9 cellular contexts compared by ENCODE assay signal in genomic region chr2:221203138-221203537, GRCh38.
DNase-seq lines count a peak whose midpoint lies in the region; ATAC-seq lines count a peak whose summit lies in the region.
"Had no signal": no experiment of that assay in that cellular context is flagged by ENCODE, and none has a peak within 500 bp of the region (broad histone marks: within the 10 kb centered on the region; RNA-seq: fewer than 3 reads in every experiment).

No MANE protein-coding gene starts in this region.

- DNase-seq in left kidney (ENCODE audit: low read depth, low spot score) (peak; percentile 24), sciatic nerve (ENCODE audit: low spot score) (no peak), NCI-H1092 (lab: John Stamatoyannopoulos, UW) (no peak), inferior parietal cortex (ENCODE audit: extremely low spot score) (no peak)
- DNase-seq: activated CD4-positive, alpha-beta T cell treated with anti-CD3 and anti-CD28 coated beads, Interleukin-2, amount 50 U/mL, for 1 hour; stimulated activated naive CD4-positive, alpha-beta T cell had no signal

- intact Hi-C loops in sciatic nerve (cut with DNase I): no loop called here

- ATAC-seq in GM18873 (IDR thresholded peaks at IDR 0.05; ENCODE audit: low FRiP score, unreplicated experiment) (peak; percentile 93), GM21528 (IDR thresholded peaks at IDR 0.05; ENCODE audit: low FRiP score, unreplicated experiment) (peak; percentile 98), HG03196 (IDR thresholded peaks at IDR 0.05; ENCODE audit: unreplicated experiment) (peak; percentile 84), sciatic nerve (no peak)
